Comparison of ENCODE assay signal across 16 cellular contexts in the genomic region with DNA sequence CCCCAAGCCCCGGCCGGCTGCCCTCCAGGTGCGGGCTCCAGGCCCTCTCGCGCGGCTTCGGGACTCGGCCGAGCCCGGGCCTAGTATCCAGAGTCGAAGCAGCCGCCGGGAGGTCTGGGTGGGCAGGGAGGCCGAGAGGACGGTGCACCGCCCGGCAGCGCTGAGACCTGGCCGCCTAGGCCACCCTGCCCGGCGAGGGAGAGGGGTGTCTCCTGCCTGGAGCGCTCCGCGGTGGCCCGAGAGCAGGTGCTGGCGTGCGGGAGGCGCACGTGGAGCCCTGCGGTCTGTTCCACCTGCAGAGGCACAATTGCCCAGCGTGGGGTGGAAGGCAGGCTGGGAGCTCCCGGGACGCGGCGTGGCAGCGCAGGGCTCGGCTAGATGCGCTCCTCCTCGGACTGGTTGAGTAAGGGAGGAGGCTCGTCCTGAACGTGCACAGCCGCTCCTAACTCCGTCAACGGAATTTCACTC.
A peak's percentile ranks its signal among the peaks of the same experiment; 100 is the strongest.
DNase-seq lines count a peak whose midpoint lies in the region; ATAC-seq and TF ChIP-seq lines count a peak whose summit lies in the region.
"Had no signal": no experiment of that assay in that cellular context is flagged by ENCODE, and none has a peak within 500 bp of the region (broad histone marks: within the 10 kb centered on the region; RNA-seq: fewer than 3 reads in every experiment).

No MANE protein-coding gene starts in this region.

- intact Hi-C loops in MCF 10A (cut with micrococcal nuclease) = no loop called here

- H3K4me1 Mint-ChIP-seq in glutamatergic neuron (ENCODE audit: low read depth, unreplicated experiment) (peaks cover 78% of the 10 kb centered on the region), MCF 10A (ENCODE audit: insufficient read depth, unreplicated experiment) (no peaks in the 10 kb centered on the region)

- DNase-seq in RWPE1 (ENCODE audit: low spot score) (no peak), glutamatergic neuron (peak; percentile 60), omental fat pad (ENCODE audit: low spot score) (no peak), NCI-H510A treated with DMSO at 0.1 percent for 48 hours (lab: John Stamatoyannopoulos, UW) (no peak), MCF 10A (ENCODE audit: unreplicated experiment) (no peak), epidermal melanocyte (ENCODE audit: insufficient read length, low spot score) (no peak)
- DNase-seq: activated gamma-delta T cell, anterior cingulate cortex, MM.1S, NCI-H2029 had no signal

- peaks cover 36% of the 10 kb centered on the region for H3K4me1 ChIP-seq in ES-I3 (ENCODE audit: insufficient read depth, low read length)

- H3K9ac ChIP-seq in ES-I3 (ENCODE audit: low read depth, low read length) = peak overlapping the region; percentile 16; the same call in 1 of the 2 replicates

- H3K36me3 ChIP-seq in ES-I3 (ENCODE audit: insufficient read depth, low read length) = no peaks in the 10 kb centered on the region
- H3K36me3 ChIP-seq: HAP-1, SJSA1 had no signal

- ATAC-seq in omental fat pad (ENCODE audit: low FRiP score) (peak; percentile 53), HG03139 (IDR thresholded peaks at IDR 0.05; ENCODE audit: unreplicated experiment) (no peak)
- ATAC-seq: left lobe of liver had no signal

- CTCF ChIA-PET in RWPE1 (lab: Yijun Ruan, JAX) (interaction anchor here (0.7 kb wide), 1 partner anchor 9 kb away, joined by 3 read pairs; no protein-coding TSS in a partner anchor), MCF 10A (lab: Yijun Ruan, JAX) (interaction anchor here (1.3 kb wide), 1 partner anchor 10 kb away, joined by 3 read pairs; no protein-coding TSS in a partner anchor)

- no peaks in the 10 kb centered on the region for H3K9me3 ChIP-seq in ES-I3 (ENCODE audit: control insufficient read depth, insufficient read depth, low read length)
- H3K9me3 ChIP-seq: HAP-1, SJSA1 had no signal

- H3K9me3 Mint-ChIP-seq in glutamatergic neuron (ENCODE audit: unreplicated experiment) = peaks cover 22% of the 10 kb centered on the region
- H3K9me3 Mint-ChIP-seq in MCF 10A (ENCODE audit: unreplicated experiment) = no peaks in the 10 kb centered on the region
- H3K9me3 Mint-ChIP-seq: stimulated activated naive CD8-positive, alpha-beta T cell treated with anti-CD3 and anti-CD28 coated beads, Interleukin-15, Interleukin-2, amounts not matched to agents 100 ng/mL and 50 ng/mL, for 24 hours had no signal

- H3K36me3 Mint-ChIP-seq in glutamatergic neuron (ENCODE audit: unreplicated experiment) = no peaks in the 10 kb centered on the region
- H3K36me3 Mint-ChIP-seq in MCF 10A (ENCODE audit: insufficient read depth, unreplicated experiment) = peaks cover 44% of the 10 kb centered on the region

- H3K27ac ChIP-seq in RWPE1 = peak overlapping the region; percentile 76

- no TSS peak for BruUV-seq in MCF 10A (replicated peaks; lab: Mats Ljungman, UMichigan)

- H3K4me3 Mint-ChIP-seq in glutamatergic neuron (ENCODE audit: unreplicated experiment) (no peak overlapping the region), MCF 10A (ENCODE audit: unreplicated experiment) (no peak overlapping the region)

- H3K27me3 Mint-ChIP-seq in glutamatergic neuron (ENCODE audit: unreplicated experiment) = peaks cover 15% of the 10 kb centered on the region
- H3K27me3 Mint-ChIP-seq in MCF 10A (ENCODE audit: insufficient read depth, unreplicated experiment) = no peaks in the 10 kb centered on the region
- H3K27me3 Mint-ChIP-seq: stimulated activated naive CD8-positive, alpha-beta T cell treated with anti-CD3 and anti-CD28 coated beads, Interleukin-15, Interleukin-2, amounts not matched to agents 100 ng/mL and 50 ng/mL, for 24 hours had no signal

- TF ChIP-seq CTCF in RWPE1 (conservative IDR thresholded peaks at IDR 0.05; ENCODE audit: low read depth) (no peak), glutamatergic neuron (IDR thresholded peaks at IDR 0.05; ENCODE audit: partially characterized antibody, unreplicated experiment) (no peak), omental fat pad (IDR thresholded peaks at IDR 0.05) (no peak), MCF 10A (IDR thresholded peaks at IDR 0.05; ENCODE audit: unreplicated experiment) (no peak)

- POLR2A ChIA-PET in RWPE1 (lab: Yijun Ruan, JAX; ENCODE audit: low non-redundant PET) = no interaction called here
- POLR2A ChIA-PET in MCF 10A (lab: Yijun Ruan, JAX) = interaction anchor here (0.7 kb wide), 1 partner anchor 474 kb away, joined by 3 read pairs; no protein-coding TSS in a partner anchor

- H3K27ac Mint-ChIP-seq in glutamatergic neuron (ENCODE audit: unreplicated experiment) (peak overlapping the region; percentile 95), MCF 10A (ENCODE audit: low read depth, unreplicated experiment) (no peak overlapping the region)
